8 cellular contexts compared by ENCODE assay signal in the genomic region with DNA sequence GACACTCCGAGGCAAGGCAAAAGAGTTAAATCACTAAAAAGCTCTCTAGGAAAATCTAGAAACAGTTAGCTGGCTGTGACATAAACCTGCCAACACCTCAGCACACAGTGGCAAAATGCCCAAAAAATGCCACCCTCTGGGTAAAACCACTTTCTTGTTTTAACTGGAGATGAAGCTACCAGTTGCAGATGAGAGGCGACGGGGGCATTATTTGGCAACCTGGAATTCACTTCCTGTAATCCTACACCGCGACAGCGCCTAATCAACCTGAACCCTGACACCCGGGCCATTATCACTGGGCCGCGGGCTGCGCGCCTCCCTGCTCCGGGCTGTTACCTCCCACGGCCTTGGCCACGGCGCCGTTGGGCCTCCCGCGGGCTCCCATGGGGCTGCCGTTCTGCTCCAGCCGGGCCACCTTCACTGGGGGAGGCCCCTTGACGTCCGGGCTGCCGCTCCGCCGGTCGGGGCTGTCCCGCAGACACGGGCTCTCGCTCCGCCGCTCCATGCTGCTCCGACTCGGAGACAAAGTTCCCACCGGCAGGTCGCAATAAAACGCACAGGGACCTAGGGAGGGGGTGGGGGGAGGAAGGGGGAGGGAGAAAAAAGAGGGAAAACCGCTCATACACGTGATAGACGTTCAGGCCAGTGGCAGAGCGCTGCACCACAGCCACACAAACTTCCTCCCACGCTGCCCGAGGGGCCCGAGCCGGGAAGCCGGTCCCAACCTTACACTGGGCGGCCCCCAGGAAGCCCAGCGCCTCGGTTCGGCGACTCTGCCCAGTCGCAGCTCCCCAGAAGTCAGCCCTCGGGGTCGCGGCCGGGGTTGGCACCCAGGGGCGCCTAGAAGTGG. TPM values are rescaled to one million over a fixed set of nuclear protein-coding genes. Genes with fewer than 3 reads are reported as not detected.
DNase-seq lines count a peak whose midpoint lies in the region; ATAC-seq, FAIRE-seq and TF ChIP-seq lines count a peak whose summit lies in the region.

No MANE protein-coding gene starts in this region.

- H3K4me1 ChIP-seq in ES-I3 (ENCODE audit: insufficient read depth, low read length) (peaks cover 11% of the 10 kb centered on the region; the same call in 1 of the 2 replicates), KMS-11 (ENCODE audit: low read depth, poor library complexity, severe bottlenecking) (peaks cover 11% of the 10 kb centered on the region), right cardiac atrium (ENCODE audit: control insufficient read depth, insufficient read depth, low read length) (peaks cover 4% of the 10 kb centered on the region), small intestine (ENCODE audit: control insufficient read depth in 2 of 2, insufficient read depth in 1 of 2, low read depth in 1 of 2, low read length in 1 of 2) (peaks cover 0 to 12% of the 10 kb centered on the region in 2 donors)

- no peak for ATAC-seq in right cardiac atrium

- no peak overlapping the region for H3K27ac ChIP-seq in KMS-11
- no peak overlapping the region for H3K27ac ChIP-seq in right cardiac atrium (ENCODE audit: low read length)
- no peak overlapping the region for H3K27ac ChIP-seq in small intestine (ENCODE audit: low read depth in 1 of 2, low read length in 1 of 2)

- 2% methylated on average over 56 of the region's 56 CpGs for WGBS in right cardiac atrium
- 1 to 9% (median 4%) methylated on average over 55 to 56 of the region's 56 CpGs for WGBS in small intestine, 3 donors

- DNase-seq in SK-N-DZ (ENCODE audit: low spot score): peak; percentile 63
- DNase-seq in right cardiac atrium: peak in 1 of 3 donors; percentile 49
- peak; percentile 80 for DNase-seq in small intestine
- no peak for DNase-seq in cerebellum (ENCODE audit: low spot score)
- DNase-seq in activated CD8-positive, alpha-beta memory T cell treated with anti-CD3 and anti-CD28 coated beads, Interleukin-2, amount 50 U/mL, for 48 hours: no peak
- DNase-seq in activated CD4-positive, alpha-beta T cell treated with anti-CD3 and anti-CD28 coated beads, Interleukin-2, amount 50 U/mL, for 4 hours: no peak

- no peaks in the 10 kb centered on the region for H4K20me1 ChIP-seq in KMS-11 (ENCODE audit: insufficient read depth)

- intact Hi-C loops in right cardiac atrium (cut with DNase I): no loop called here

- H3K9me3 ChIP-seq in ES-I3 (ENCODE audit: control insufficient read depth, insufficient read depth, low read length) (no peaks in the 10 kb centered on the region), right cardiac atrium (ENCODE audit: control insufficient read depth, low read length) (no peaks in the 10 kb centered on the region), small intestine (ENCODE audit: control insufficient read depth, low read depth) (no peaks in the 10 kb centered on the region)

- H3K27me3 ChIP-seq in KMS-11 (ENCODE audit: insufficient read depth, low read depth) (peaks cover 10% of the 10 kb centered on the region), right cardiac atrium (ENCODE audit: control insufficient read depth, insufficient read depth) (peaks cover 14% of the 10 kb centered on the region), small intestine (ENCODE audit: control insufficient read depth in 2 of 2, insufficient read depth in 2 of 2, low read length in 2 of 2) (peaks cover 0 to 14% of the 10 kb centered on the region in 2 donors)

- no peak for TF ChIP-seq CTCF in KMS-11 (conservative IDR thresholded peaks at IDR 0.05; ENCODE audit: low read depth, low read length)

- H2AFZ ChIP-seq in KMS-11 (ENCODE audit: low read depth): peak overlapping the region; percentile 52

- H3K36me3 ChIP-seq in ES-I3 (ENCODE audit: insufficient read depth, low read length) (no peaks in the 10 kb centered on the region), KMS-11 (ENCODE audit: insufficient read depth) (no peaks in the 10 kb centered on the region), small intestine (ENCODE audit: control insufficient read depth in 2 of 2, insufficient read depth in 2 of 2, low read length in 2 of 2) (no peaks in the 10 kb centered on the region)

- H3K9ac ChIP-seq in ES-I3 (ENCODE audit: low read depth, low read length) (peak overlapping the region; percentile 72), KMS-11 (no peak overlapping the region)

- no peaks in the 10 kb centered on the region for H3K79me2 ChIP-seq in KMS-11 (ENCODE audit: insufficient read depth, low read depth)

- FAIRE-seq in small intestine (lab: Jason Lieb, UNC): no peak

- H3K4me3 ChIP-seq in KMS-11 (IDR thresholded peaks at IDR 0.05; ENCODE audit: insufficient read depth, low read depth, low read length): peak overlapping the region; percentile 34
- peak overlapping the region; percentile 43 for H3K4me3 ChIP-seq in right cardiac atrium (ENCODE audit: low read length)
- H3K4me3 ChIP-seq in small intestine (ENCODE audit: low read depth in 1 of 2, low read length in 2 of 2): peak overlapping the region; percentile 48 to 81

- peak overlapping the region; percentile 87 for H3K4me2 ChIP-seq in KMS-11

RNA-seq across cellular contexts. Expression of gene SATB2, which starts 2.0 kb away (rescaled TPM):
- 13.0 and 13.4 TPM in 2 replicates for polyA plus RNA-seq in SK-N-DZ (2014; cell fraction: cytosol; rRNA removed)
- 21.5 and 28.5 TPM in 2 replicates for polyA plus RNA-seq in SK-N-DZ (2014; cell fraction: nucleus; rRNA removed)
- 1 to 10 TPM; 1.4 to 2.2 (median 1.9) TPM for total RNA-seq in right cardiac atrium
- 0.75 TPM for polyA plus RNA-seq in right cardiac atrium
- 1 to 10 TPM; 1.5 to 2.2 (median 1.8) TPM for polyA plus RNA-seq in small intestine
- 14.2 TPM for total RNA-seq in cerebellum

Comparison
In these comparisons a context has a peak if more than half of its experiments do, and no peak if none do; other contexts are left out.
1. DNase-seq: peak in SK-N-DZ (single experiment) and small intestine (single experiment); none in cerebellum (single experiment), activated CD8-positive, alpha-beta memory T cell treated with anti-CD3 and anti-CD28 coated beads, Interleukin-2, amount 50 U/mL, for 48 hours (single experiment) and activated CD4-positive, alpha-beta T cell treated with anti-CD3 and anti-CD28 coated beads, Interleukin-2, amount 50 U/mL, for 4 hours (0 of 2).
2. Peak in every context shown above with its lines, with median percentiles within 50 percentile points of each other: H3K4me3 ChIP-seq.